In the genomic region with DNA sequence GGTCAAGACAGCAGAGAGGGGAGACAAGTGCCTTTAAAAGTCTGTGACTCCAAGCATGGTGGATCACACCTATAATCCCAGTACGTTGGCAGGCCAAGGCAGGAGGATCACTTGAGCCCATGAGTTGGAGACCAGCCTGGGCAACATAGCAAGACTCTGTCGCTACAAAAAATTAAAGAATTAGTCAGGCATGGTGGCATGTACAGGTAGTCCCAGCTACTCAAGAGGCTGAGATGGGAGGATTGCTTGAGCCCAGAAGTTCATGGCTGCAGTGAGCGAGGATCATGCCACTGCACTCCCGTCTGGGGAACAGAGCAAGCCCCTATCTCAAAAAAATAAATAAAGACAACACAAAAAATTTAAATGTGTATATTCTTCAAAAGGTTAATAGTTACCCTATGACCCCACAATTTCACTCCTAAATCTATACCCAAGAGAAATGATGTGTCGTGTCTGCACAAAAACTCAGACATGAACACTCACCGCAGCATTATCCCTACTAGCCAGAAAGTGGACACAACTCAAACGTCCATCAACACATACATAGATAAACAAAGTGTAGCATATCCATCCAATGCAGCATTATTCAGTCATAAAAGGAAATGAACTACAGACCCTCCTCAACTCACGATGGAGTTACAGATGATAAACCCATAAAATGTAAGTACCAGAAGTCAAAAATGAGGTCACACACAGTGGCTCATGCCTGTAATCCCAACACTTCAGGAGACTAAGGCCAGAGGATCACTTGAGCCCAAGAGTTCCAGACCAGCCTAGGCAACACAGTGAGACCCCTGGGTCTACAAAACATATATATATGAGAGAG, we compare ENCODE assay signal across 1 cellular context.
TF ChIP-seq lines count a peak whose summit lies in the region.

No MANE protein-coding gene starts in this region.

TF ChIP-seq in K562, 482 proteins besides CTCF, POLR2A, EP300 and RAD21 (continues in another document):
- TF ChIP-seq, protein P1, sequence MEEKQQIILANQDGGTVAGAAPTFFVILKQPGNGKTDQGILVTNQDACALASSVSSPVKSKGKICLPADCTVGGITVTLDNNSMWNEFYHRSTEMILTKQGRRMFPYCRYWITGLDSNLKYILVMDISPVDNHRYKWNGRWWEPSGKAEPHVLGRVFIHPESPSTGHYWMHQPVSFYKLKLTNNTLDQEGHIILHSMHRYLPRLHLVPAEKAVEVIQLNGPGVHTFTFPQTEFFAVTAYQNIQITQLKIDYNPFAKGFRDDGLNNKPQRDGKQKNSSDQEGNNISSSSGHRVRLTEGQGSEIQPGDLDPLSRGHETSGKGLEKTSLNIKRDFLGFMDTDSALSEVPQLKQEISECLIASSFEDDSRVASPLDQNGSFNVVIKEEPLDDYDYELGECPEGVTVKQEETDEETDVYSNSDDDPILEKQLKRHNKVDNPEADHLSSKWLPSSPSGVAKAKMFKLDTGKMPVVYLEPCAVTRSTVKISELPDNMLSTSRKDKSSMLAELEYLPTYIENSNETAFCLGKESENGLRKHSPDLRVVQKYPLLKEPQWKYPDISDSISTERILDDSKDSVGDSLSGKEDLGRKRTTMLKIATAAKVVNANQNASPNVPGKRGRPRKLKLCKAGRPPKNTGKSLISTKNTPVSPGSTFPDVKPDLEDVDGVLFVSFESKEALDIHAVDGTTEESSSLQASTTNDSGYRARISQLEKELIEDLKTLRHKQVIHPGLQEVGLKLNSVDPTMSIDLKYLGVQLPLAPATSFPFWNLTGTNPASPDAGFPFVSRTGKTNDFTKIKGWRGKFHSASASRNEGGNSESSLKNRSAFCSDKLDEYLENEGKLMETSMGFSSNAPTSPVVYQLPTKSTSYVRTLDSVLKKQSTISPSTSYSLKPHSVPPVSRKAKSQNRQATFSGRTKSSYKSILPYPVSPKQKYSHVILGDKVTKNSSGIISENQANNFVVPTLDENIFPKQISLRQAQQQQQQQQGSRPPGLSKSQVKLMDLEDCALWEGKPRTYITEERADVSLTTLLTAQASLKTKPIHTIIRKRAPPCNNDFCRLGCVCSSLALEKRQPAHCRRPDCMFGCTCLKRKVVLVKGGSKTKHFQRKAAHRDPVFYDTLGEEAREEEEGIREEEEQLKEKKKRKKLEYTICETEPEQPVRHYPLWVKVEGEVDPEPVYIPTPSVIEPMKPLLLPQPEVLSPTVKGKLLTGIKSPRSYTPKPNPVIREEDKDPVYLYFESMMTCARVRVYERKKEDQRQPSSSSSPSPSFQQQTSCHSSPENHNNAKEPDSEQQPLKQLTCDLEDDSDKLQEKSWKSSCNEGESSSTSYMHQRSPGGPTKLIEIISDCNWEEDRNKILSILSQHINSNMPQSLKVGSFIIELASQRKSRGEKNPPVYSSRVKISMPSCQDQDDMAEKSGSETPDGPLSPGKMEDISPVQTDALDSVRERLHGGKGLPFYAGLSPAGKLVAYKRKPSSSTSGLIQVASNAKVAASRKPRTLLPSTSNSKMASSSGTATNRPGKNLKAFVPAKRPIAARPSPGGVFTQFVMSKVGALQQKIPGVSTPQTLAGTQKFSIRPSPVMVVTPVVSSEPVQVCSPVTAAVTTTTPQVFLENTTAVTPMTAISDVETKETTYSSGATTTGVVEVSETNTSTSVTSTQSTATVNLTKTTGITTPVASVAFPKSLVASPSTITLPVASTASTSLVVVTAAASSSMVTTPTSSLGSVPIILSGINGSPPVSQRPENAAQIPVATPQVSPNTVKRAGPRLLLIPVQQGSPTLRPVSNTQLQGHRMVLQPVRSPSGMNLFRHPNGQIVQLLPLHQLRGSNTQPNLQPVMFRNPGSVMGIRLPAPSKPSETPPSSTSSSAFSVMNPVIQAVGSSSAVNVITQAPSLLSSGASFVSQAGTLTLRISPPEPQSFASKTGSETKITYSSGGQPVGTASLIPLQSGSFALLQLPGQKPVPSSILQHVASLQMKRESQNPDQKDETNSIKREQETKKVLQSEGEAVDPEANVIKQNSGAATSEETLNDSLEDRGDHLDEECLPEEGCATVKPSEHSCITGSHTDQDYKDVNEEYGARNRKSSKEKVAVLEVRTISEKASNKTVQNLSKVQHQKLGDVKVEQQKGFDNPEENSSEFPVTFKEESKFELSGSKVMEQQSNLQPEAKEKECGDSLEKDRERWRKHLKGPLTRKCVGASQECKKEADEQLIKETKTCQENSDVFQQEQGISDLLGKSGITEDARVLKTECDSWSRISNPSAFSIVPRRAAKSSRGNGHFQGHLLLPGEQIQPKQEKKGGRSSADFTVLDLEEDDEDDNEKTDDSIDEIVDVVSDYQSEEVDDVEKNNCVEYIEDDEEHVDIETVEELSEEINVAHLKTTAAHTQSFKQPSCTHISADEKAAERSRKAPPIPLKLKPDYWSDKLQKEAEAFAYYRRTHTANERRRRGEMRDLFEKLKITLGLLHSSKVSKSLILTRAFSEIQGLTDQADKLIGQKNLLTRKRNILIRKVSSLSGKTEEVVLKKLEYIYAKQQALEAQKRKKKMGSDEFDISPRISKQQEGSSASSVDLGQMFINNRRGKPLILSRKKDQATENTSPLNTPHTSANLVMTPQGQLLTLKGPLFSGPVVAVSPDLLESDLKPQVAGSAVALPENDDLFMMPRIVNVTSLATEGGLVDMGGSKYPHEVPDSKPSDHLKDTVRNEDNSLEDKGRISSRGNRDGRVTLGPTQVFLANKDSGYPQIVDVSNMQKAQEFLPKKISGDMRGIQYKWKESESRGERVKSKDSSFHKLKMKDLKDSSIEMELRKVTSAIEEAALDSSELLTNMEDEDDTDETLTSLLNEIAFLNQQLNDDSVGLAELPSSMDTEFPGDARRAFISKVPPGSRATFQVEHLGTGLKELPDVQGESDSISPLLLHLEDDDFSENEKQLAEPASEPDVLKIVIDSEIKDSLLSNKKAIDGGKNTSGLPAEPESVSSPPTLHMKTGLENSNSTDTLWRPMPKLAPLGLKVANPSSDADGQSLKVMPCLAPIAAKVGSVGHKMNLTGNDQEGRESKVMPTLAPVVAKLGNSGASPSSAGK (IDR thresholded peaks at IDR 0.05): no peak
- no peak for TF ChIP-seq MTA3 (IDR thresholded peaks at IDR 0.05; ENCODE audit: borderline replicate concordance)
- TF ChIP-seq MEIS2 (IDR thresholded peaks at IDR 0.05; ENCODE audit: partially characterized antibody): peak; percentile 82
- peak; percentile 40; the same call in 1 of the 2 replicates for TF ChIP-seq DPF2 (IDR thresholded peaks at IDR 0.05)
- TF ChIP-seq PRDM10 (IDR thresholded peaks at IDR 0.05; ENCODE audit: partially characterized antibody): peak; percentile 77
- no peak for TF ChIP-seq PYGO2 (tag; IDR thresholded peaks at IDR 0.05)
- TF ChIP-seq, protein P2, sequence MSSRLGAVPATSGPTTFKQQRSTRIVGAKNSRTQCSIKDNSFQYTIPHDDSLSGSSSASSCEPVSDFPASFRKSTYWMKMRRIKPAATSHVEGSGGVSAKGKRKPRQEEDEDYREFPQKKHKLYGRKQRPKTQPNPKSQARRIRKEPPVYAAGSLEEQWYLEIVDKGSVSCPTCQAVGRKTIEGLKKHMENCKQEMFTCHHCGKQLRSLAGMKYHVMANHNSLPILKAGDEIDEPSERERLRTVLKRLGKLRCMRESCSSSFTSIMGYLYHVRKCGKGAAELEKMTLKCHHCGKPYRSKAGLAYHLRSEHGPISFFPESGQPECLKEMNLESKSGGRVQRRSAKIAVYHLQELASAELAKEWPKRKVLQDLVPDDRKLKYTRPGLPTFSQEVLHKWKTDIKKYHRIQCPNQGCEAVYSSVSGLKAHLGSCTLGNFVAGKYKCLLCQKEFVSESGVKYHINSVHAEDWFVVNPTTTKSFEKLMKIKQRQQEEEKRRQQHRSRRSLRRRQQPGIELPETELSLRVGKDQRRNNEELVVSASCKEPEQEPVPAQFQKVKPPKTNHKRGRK (tag; IDR thresholded peaks at IDR 0.05): no peak
- TF ChIP-seq HBP1 (CRISPR knock-in tag; IDR thresholded peaks at IDR 0.05): 0 out of 2 replicates have a peak, but pooled peaks have one; percentile 18
- peak; percentile 84 for TF ChIP-seq TCF3 (CRISPR knock-in tag; IDR thresholded peaks at IDR 0.05)
- TF ChIP-seq CBFA2T2 (conservative IDR thresholded peaks at IDR 0.05): peak; percentile 51
- no peak for TF ChIP-seq ELF2 (CRISPR knock-in tag; IDR thresholded peaks at IDR 0.05)
- no peak for TF ChIP-seq SMARCA5 (IDR thresholded peaks at IDR 0.05)
- peak; percentile 57; the same call in 1 of the 2 replicates for TF ChIP-seq PKNOX1 (IDR thresholded peaks at IDR 0.05)
- TF ChIP-seq, protein P3, sequence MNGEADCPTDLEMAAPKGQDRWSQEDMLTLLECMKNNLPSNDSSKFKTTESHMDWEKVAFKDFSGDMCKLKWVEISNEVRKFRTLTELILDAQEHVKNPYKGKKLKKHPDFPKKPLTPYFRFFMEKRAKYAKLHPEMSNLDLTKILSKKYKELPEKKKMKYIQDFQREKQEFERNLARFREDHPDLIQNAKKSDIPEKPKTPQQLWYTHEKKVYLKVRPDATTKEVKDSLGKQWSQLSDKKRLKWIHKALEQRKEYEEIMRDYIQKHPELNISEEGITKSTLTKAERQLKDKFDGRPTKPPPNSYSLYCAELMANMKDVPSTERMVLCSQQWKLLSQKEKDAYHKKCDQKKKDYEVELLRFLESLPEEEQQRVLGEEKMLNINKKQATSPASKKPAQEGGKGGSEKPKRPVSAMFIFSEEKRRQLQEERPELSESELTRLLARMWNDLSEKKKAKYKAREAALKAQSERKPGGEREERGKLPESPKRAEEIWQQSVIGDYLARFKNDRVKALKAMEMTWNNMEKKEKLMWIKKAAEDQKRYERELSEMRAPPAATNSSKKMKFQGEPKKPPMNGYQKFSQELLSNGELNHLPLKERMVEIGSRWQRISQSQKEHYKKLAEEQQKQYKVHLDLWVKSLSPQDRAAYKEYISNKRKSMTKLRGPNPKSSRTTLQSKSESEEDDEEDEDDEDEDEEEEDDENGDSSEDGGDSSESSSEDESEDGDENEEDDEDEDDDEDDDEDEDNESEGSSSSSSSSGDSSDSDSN (IDR thresholded peaks at IDR 0.05; ENCODE audit: borderline replicate concordance in 1 of 2, low read depth in 2 of 2, low read length in 2 of 2): no peak
- TF ChIP-seq BCLAF1 (IDR thresholded peaks at IDR 0.05; ENCODE audit: borderline replicate concordance in 1 of 2, control insufficient read depth in 1 of 2, low read depth in 2 of 2, low read length in 1 of 2): no peak
- TF ChIP-seq ELF4 (CRISPR knock-in tag; IDR thresholded peaks at IDR 0.05): peak; percentile 18; the same call in 1 of the 2 replicates
